In the genomic region with DNA sequence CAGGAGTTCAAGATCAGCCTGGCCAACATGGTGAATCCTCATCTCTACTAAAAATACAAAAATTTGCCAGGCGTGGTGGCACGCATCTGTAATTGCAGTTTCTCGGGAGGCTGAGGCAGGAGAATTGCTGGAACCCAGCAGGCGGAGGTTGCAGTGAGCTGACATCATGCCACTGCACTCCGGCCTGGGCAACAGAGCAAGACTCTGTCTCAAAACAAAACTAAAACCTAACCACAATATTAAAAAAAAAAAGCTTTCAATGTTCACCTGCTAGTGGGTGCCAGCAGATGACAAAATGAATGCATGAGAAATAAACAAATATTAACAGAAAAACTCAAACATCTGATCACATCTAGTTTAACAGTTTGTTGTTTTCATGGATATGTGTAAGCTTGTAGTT, we compare ENCODE assay signal across 1 cellular context.
TF ChIP-seq lines count a peak whose summit lies in the region.

No MANE protein-coding gene starts in this region.

TF ChIP-seq in GM12878, 131 proteins besides CTCF, POLR2A, EP300 and RAD21 (continued from another document and continues in another):
- TF ChIP-seq BCL3 (IDR thresholded peaks at IDR 0.05; ENCODE audit: borderline replicate concordance, insufficient read depth, low read depth, low read length, poor library complexity, severe bottlenecking) (no peak), STAT3 (IDR thresholded peaks at IDR 0.05; ENCODE audit: low read depth, low read length) (0 out of 2 replicates have a peak, but pooled peaks have one; percentile 24), BMI1 (IDR thresholded peaks at IDR 0.05; ENCODE audit: borderline replicate concordance) (0 out of 2 replicates have a peak, but pooled peaks have one; percentile 38), SMAD1 (IDR thresholded peaks at IDR 0.05; ENCODE audit: low read depth, partially characterized antibody) (no peak), TCF7 (IDR thresholded peaks at IDR 0.05; ENCODE audit: borderline replicate concordance) (no peak), CHD1 (IDR thresholded peaks at IDR 0.05; ENCODE audit: low read depth, low read length) (no peak), MXI1 (IDR thresholded peaks at IDR 0.05; ENCODE audit: low read depth, low read length) (no peak), SPI1 (IDR thresholded peaks at IDR 0.05; ENCODE audit: borderline replicate concordance, insufficient read depth, low read depth, low read length) (no peak), GABPA (IDR thresholded peaks at IDR 0.05; ENCODE audit: low read depth) (no peak), RFX5 (IDR thresholded peaks at IDR 0.05; ENCODE audit: low read depth, low read length) (no peak), STAT1 (conservative IDR thresholded peaks at IDR 0.05) (no peak), MTA3 (IDR thresholded peaks at IDR 0.05; ENCODE audit: borderline replicate concordance, low read length) (no peak; the same call in 1 of the 2 replicates), NKRF (conservative IDR thresholded peaks at IDR 0.05) (no peak), PRDM15 (CRISPR knock-in tag; IDR thresholded peaks at IDR 0.05) (no peak), ZNF592 (IDR thresholded peaks at IDR 0.05) (no peak), DPF2 (IDR thresholded peaks at IDR 0.05) (peak; percentile 76), CBFB (IDR thresholded peaks at IDR 0.05; ENCODE audit: low read depth) (peak; percentile 47; the same call in 1 of the 2 replicates), HDAC2 (IDR thresholded peaks at IDR 0.05) (no peak), IRF3 (IDR thresholded peaks at IDR 0.05) (no peak), TAF1 (IDR thresholded peaks at IDR 0.05; ENCODE audit: borderline replicate concordance, low read depth, low read length) (no peak), TCF12 (IDR thresholded peaks at IDR 0.05; ENCODE audit: low read depth, low read length) (peak; percentile 55; the same call in 1 of the 2 replicates), RUNX3 (IDR thresholded peaks at IDR 0.05; ENCODE audit: low read length) (peak; percentile 93), NBN (IDR thresholded peaks at IDR 0.05) (peak; percentile 34; the same call in 1 of the 2 replicates), CHD2 (IDR thresholded peaks at IDR 0.05; ENCODE audit: borderline replicate concordance, low read depth, low read length) (no peak), PAX5 (IDR thresholded peaks at IDR 0.05; ENCODE audit: borderline replicate concordance, low read depth, low read length) (peak; percentile 49; the same call in 1 of the 2 replicates), GATAD2B (conservative IDR thresholded peaks at IDR 0.05; ENCODE audit: low read depth) (no peak), RBBP5 (conservative IDR thresholded peaks at IDR 0.05) (no peak), MTA2 (IDR thresholded peaks at IDR 0.05; ENCODE audit: low read depth) (peak; percentile 57; the same call in 1 of the 2 replicates), RCOR1 (conservative IDR thresholded peaks at IDR 0.05; ENCODE audit: low read depth, low read length) (no peak)
- TF ChIP-seq, protein P1, sequence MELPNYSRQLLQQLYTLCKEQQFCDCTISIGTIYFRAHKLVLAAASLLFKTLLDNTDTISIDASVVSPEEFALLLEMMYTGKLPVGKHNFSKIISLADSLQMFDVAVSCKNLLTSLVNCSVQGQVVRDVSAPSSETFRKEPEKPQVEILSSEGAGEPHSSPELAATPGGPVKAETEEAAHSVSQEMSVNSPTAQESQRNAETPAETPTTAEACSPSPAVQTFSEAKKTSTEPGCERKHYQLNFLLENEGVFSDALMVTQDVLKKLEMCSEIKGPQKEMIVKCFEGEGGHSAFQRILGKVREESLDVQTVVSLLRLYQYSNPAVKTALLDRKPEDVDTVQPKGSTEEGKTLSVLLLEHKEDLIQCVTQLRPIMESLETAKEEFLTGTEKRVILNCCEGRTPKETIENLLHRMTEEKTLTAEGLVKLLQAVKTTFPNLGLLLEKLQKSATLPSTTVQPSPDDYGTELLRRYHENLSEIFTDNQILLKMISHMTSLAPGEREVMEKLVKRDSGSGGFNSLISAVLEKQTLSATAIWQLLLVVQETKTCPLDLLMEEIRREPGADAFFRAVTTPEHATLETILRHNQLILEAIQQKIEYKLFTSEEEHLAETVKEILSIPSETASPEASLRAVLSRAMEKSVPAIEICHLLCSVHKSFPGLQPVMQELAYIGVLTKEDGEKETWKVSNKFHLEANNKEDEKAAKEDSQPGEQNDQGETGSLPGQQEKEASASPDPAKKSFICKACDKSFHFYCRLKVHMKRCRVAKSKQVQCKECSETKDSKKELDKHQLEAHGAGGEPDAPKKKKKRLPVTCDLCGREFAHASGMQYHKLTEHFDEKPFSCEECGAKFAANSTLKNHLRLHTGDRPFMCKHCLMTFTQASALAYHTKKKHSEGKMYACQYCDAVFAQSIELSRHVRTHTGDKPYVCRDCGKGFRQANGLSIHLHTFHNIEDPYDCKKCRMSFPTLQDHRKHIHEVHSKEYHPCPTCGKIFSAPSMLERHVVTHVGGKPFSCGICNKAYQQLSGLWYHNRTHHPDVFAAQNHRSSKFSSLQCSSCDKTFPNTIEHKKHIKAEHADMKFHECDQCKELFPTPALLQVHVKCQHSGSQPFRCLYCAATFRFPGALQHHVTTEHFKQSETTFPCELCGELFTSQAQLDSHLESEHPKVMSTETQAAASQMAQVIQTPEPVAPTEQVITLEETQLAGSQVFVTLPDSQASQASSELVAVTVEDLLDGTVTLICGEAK (IDR thresholded peaks at IDR 0.05; ENCODE audit: borderline replicate concordance) = no peak
- TF ChIP-seq, protein P2, sequence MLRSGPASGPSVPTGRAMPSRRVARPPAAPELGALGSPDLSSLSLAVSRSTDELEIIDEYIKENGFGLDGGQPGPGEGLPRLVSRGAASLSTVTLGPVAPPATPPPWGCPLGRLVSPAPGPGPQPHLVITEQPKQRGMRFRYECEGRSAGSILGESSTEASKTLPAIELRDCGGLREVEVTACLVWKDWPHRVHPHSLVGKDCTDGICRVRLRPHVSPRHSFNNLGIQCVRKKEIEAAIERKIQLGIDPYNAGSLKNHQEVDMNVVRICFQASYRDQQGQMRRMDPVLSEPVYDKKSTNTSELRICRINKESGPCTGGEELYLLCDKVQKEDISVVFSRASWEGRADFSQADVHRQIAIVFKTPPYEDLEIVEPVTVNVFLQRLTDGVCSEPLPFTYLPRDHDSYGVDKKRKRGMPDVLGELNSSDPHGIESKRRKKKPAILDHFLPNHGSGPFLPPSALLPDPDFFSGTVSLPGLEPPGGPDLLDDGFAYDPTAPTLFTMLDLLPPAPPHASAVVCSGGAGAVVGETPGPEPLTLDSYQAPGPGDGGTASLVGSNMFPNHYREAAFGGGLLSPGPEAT (IDR thresholded peaks at IDR 0.05; ENCODE audit: low read depth) = no peak; the same call in 1 of the 2 replicates
- TF ChIP-seq, protein P3, sequence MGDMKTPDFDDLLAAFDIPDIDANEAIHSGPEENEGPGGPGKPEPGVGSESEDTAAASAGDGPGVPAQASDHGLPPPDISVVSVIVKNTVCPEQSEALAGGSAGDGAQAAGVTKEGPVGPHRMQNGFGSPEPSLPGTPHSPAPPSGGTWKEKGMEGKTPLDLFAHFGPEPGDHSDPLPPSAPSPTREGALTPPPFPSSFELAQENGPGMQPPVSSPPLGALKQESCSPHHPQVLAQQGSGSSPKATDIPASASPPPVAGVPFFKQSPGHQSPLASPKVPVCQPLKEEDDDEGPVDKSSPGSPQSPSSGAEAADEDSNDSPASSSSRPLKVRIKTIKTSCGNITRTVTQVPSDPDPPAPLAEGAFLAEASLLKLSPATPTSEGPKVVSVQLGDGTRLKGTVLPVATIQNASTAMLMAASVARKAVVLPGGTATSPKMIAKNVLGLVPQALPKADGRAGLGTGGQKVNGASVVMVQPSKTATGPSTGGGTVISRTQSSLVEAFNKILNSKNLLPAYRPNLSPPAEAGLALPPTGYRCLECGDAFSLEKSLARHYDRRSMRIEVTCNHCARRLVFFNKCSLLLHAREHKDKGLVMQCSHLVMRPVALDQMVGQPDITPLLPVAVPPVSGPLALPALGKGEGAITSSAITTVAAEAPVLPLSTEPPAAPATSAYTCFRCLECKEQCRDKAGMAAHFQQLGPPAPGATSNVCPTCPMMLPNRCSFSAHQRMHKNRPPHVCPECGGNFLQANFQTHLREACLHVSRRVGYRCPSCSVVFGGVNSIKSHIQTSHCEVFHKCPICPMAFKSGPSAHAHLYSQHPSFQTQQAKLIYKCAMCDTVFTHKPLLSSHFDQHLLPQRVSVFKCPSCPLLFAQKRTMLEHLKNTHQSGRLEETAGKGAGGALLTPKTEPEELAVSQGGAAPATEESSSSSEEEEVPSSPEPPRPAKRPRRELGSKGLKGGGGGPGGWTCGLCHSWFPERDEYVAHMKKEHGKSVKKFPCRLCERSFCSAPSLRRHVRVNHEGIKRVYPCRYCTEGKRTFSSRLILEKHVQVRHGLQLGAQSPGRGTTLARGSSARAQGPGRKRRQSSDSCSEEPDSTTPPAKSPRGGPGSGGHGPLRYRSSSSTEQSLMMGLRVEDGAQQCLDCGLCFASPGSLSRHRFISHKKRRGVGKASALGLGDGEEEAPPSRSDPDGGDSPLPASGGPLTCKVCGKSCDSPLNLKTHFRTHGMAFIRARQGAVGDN (IDR thresholded peaks at IDR 0.05) = no peak
